ENCODE assay signal across 14 cellular contexts in genomic region chr5:59042683-59043082, GRCh38.
DNase-seq lines count a peak whose midpoint lies in the region; ATAC-seq and TF ChIP-seq lines count a peak whose summit lies in the region.
"Had no signal": no experiment of that assay in that cellular context is flagged by ENCODE, and none has a peak within 500 bp of the region (broad histone marks: within the 10 kb centered on the region; RNA-seq: fewer than 3 reads in every experiment).

No MANE protein-coding gene starts in this region.

- H3K27me3 Mint-ChIP-seq in naive thymus-derived CD8-positive, alpha-beta T cell = no peaks in the 10 kb centered on the region

- no peak overlapping the region for H3K4me3 ChIP-seq in BLaER1 treated with 17β-estradiol and CSF1 and Interleukin-3, amounts not matched to agents 10 nM and 100 nM
- H3K4me3 ChIP-seq in KMS-11 (IDR thresholded peaks at IDR 0.05; ENCODE audit: insufficient read depth, low read depth, low read length) = no peak overlapping the region
- H3K4me3 ChIP-seq in astrocyte of the spinal cord (ENCODE audit: low read depth, low read length) = no peak overlapping the region
- H3K4me3 ChIP-seq: HAP-1, skin epidermis had no signal

- no peak overlapping the region for H3K9ac ChIP-seq in BLaER1 treated with 17β-estradiol and CSF1 and Interleukin-3, amounts not matched to agents 10 nM and 100 nM
- H3K9ac ChIP-seq in KMS-11 = peak overlapping the region; percentile 94

- peaks cover 0 to 5% (median 0%) of the 10 kb centered on the region in 11 experiments; a peak in 2 of 22 replicates for H4K20me1 ChIP-seq in BLaER1 treated with 17β-estradiol and CSF1 and Interleukin-3, amounts not matched to agents 10 nM and 100 nM
- H4K20me1 ChIP-seq in KMS-11 (ENCODE audit: insufficient read depth) = no peaks in the 10 kb centered on the region

- H3K27me3 ChIP-seq in BLaER1 treated with 17β-estradiol and CSF1 and Interleukin-3, amounts not matched to agents 10 nM and 100 nM = peaks cover 0 to 35% (median 22%) of the 10 kb centered on the region in 11 experiments; a peak in 18 of 22 replicates
- no peaks in the 10 kb centered on the region for H3K27me3 ChIP-seq in KMS-11 (ENCODE audit: insufficient read depth, low read depth)

- H3K79me2 ChIP-seq in KMS-11 (ENCODE audit: insufficient read depth, low read depth) = peaks cover 49% of the 10 kb centered on the region

- peak overlapping the region in 9 of 10 donors; percentile 18 to 99 (median 63) for H3K27ac Mint-ChIP-seq in naive thymus-derived CD8-positive, alpha-beta T cell

- POLR2A ChIA-PET in naive thymus-derived CD8-positive, alpha-beta T cell (lab: Charles Lee) = interaction anchor here (5.3 kb wide), 1 partner anchor 86 kb away, joined by 104 read pairs; no protein-coding TSS in a partner anchor

- peak overlapping the region in 9 of 11 experiments; percentile 14 to 95 (median 45); a peak in 16 of 22 replicates for H3K4me2 ChIP-seq in BLaER1 treated with 17β-estradiol and CSF1 and Interleukin-3, amounts not matched to agents 10 nM and 100 nM
- peak overlapping the region; percentile 94 for H3K4me2 ChIP-seq in KMS-11

- no peak overlapping the region for H3K4me3 Mint-ChIP-seq in naive thymus-derived CD8-positive, alpha-beta T cell

- TF ChIP-seq CTCF in KMS-11 (conservative IDR thresholded peaks at IDR 0.05; ENCODE audit: low read depth, low read length) (no peak), astrocyte of the spinal cord (IDR thresholded peaks at IDR 0.05; ENCODE audit: low read depth, low read length) (no peak)

- H3K9me3 ChIP-seq in BLaER1 treated with 17β-estradiol and CSF1 and Interleukin-3, amounts not matched to agents 10 nM and 100 nM (replicated peaks in 1 of 11) = no peaks in the 10 kb centered on the region
- H3K9me3 ChIP-seq: HAP-1 had no signal

- no peaks in the 10 kb centered on the region for H3K36me3 Mint-ChIP-seq in naive thymus-derived CD8-positive, alpha-beta T cell

- no peak overlapping the region for H3K27ac ChIP-seq in BLaER1 treated with 17β-estradiol and CSF1 and Interleukin-3, amounts not matched to agents 10 nM and 100 nM
- H3K27ac ChIP-seq in KMS-11 = peak overlapping the region; percentile 94

- H3K4me1 Mint-ChIP-seq in naive thymus-derived CD8-positive, alpha-beta T cell = peaks cover 17 to 32% (median 29%) of the 10 kb centered on the region in 4 donors

- DNase-seq in astrocyte of the spinal cord (ENCODE audit: low read depth, low spot score) (peak; percentile 75), COR-L47 (lab: John Stamatoyannopoulos, UW) (no peak), mucosa of gallbladder (ENCODE audit: low spot score) (no peak), NCI-H2081 (lab: John Stamatoyannopoulos, UW) (no peak)
- DNase-seq in naive thymus-derived CD8-positive, alpha-beta T cell = no peak
- DNase-seq: DND-41, MV-4-11, SHP77 had no signal

- in situ Hi-C loops in astrocyte of the spinal cord (cut with HindIII; ENCODE audit: low sequenced_read_pairs) = no loop called here

- peak overlapping the region; percentile 14; the same call in 1 of the 2 replicates for H2AFZ ChIP-seq in KMS-11 (ENCODE audit: low read depth)

- no peak for ATAC-seq in naive thymus-derived CD8-positive, alpha-beta T cell
- ATAC-seq in HG03159 (IDR thresholded peaks at IDR 0.05; ENCODE audit: unreplicated experiment) = no peak
- ATAC-seq: left lobe of liver had no signal

- H3K4me1 ChIP-seq in BLaER1 treated with 17β-estradiol and CSF1 and Interleukin-3, amounts not matched to agents 10 nM and 100 nM = peaks cover 21 to 43% (median 35%) of the 10 kb centered on the region in 10 experiments
- peaks cover 37% of the 10 kb centered on the region for H3K4me1 ChIP-seq in KMS-11 (ENCODE audit: low read depth, poor library complexity, severe bottlenecking)
- H3K4me1 ChIP-seq: HAP-1 had no signal

- H3K9me3 Mint-ChIP-seq in naive thymus-derived CD8-positive, alpha-beta T cell = no peaks in the 10 kb centered on the region

- H3K36me3 ChIP-seq in BLaER1 treated with 17β-estradiol and CSF1 and Interleukin-3, amounts not matched to agents 10 nM and 100 nM = no peaks in the 10 kb centered on the region
- no peaks in the 10 kb centered on the region for H3K36me3 ChIP-seq in KMS-11 (ENCODE audit: insufficient read depth)
- H3K36me3 ChIP-seq: HAP-1 had no signal
